In genomic region chr19:40466219-40467006, GRCh38 we compare ENCODE assay signal across 8 cellular contexts. TPM values are rescaled to one million over a fixed set of nuclear protein-coding genes. Genes with fewer than 3 reads are reported as not detected.
DNase-seq lines count a peak whose midpoint lies in the region; ATAC-seq, FAIRE-seq and TF ChIP-seq lines count a peak whose summit lies in the region.

TSS of gene SPTBN4 (plus strand) at chr19:40467001. CDS start at chr19:40472622, 5,621 bp downstream.

- H3K27me3 Mint-ChIP-seq in astrocyte (ENCODE audit: low read depth, unreplicated experiment): peaks cover 25% of the 10 kb centered on the region

- ATAC-seq in GM21737 (IDR thresholded peaks at IDR 0.05; ENCODE audit: unreplicated experiment): peak; percentile 24
- no peak for ATAC-seq in HG03135 (IDR thresholded peaks at IDR 0.05; ENCODE audit: unreplicated experiment)

- peaks cover 16% of the 10 kb centered on the region for H3K4me1 Mint-ChIP-seq in astrocyte (ENCODE audit: low read depth, unreplicated experiment)

- H3K36me3 Mint-ChIP-seq in astrocyte (ENCODE audit: low read depth, unreplicated experiment): no peaks in the 10 kb centered on the region

- no peak within 1 kb of the TSS for H3K27ac ChIP-seq in BLaER1 treated with 17β-estradiol and CSF1 and Interleukin-3, amounts not matched to agents 10 nM and 100 nM
- no peak within 1 kb of the TSS for H3K27ac ChIP-seq in astrocyte (ENCODE audit: low read depth, low read length)
- peak within 1 kb of the TSS; percentile 66 to 97 for H3K27ac ChIP-seq in kidney (ENCODE audit: low read depth in 2 of 2, low read length in 2 of 2)

- no peak within 1 kb of the TSS for H3K27ac Mint-ChIP-seq in astrocyte (ENCODE audit: unreplicated experiment)

- peak within 1 kb of the TSS in 10 of 11 experiments; percentile 29 to 60 (median 48); a peak in 14 of 22 replicates for H3K9ac ChIP-seq in BLaER1 treated with 17β-estradiol and CSF1 and Interleukin-3, amounts not matched to agents 10 nM and 100 nM
- H3K9ac ChIP-seq in astrocyte (ENCODE audit: low read length) (no peak within 1 kb of the TSS), kidney (ENCODE audit: low read length in 2 of 2) (peak within 1 kb of the TSS in 1 of 2 donors; percentile 85)

- peak within 1 kb of the TSS; percentile 65 for H2AFZ ChIP-seq in astrocyte (ENCODE audit: low read depth, low read length)

- FAIRE-seq in RCC 7860 (lab: Jason Lieb, UNC) (no peak), astrocyte (lab: Jason Lieb, UNC) (no peak), kidney (lab: Jason Lieb, UNC) (no peak)

- peaks cover 0 to 24% (median 0%) of the 10 kb centered on the region in 11 experiments; a peak in 5 of 22 replicates for H4K20me1 ChIP-seq in BLaER1 treated with 17β-estradiol and CSF1 and Interleukin-3, amounts not matched to agents 10 nM and 100 nM
- no peaks in the 10 kb centered on the region for H4K20me1 ChIP-seq in astrocyte (ENCODE audit: insufficient read depth, low read length)

- TF ChIP-seq CTCF in astrocyte (IDR thresholded peaks at IDR 0.05; ENCODE audit: insufficient read depth, low read depth, low read length): no peak
- TF ChIP-seq CTCF in kidney (IDR thresholded peaks at IDR 0.05; ENCODE audit: borderline replicate concordance, extremely low read depth, insufficient read depth): no peak

- peak within 1 kb of the TSS; percentile 77 to 92 (median 85) for H3K4me2 ChIP-seq in BLaER1 treated with 17β-estradiol and CSF1 and Interleukin-3, amounts not matched to agents 10 nM and 100 nM
- peak within 1 kb of the TSS; percentile 88 for H3K4me2 ChIP-seq in astrocyte (ENCODE audit: low read length)

- no peaks in the 10 kb centered on the region for H3K9me3 Mint-ChIP-seq in astrocyte (ENCODE audit: unreplicated experiment)

- DNase-seq in RCC 7860 (ENCODE audit: low spot score) (peak; percentile 64), astrocyte (ENCODE audit: low read depth) (no peak), kidney (peak; percentile 86), NCI-H2196 (lab: John Stamatoyannopoulos, UW; ENCODE audit: unreplicated experiment) (no peak)
- peak; percentile 46 to 67 for DNase-seq in stimulated activated CD4-positive, alpha-beta T cell treated with anti-CD3 and anti-CD28 coated beads, Interleukin-1b, Interleukin-23, amount 100 ng/mL, for 4 hours (ENCODE audit: low read depth in 2 of 2)

- H3K79me2 ChIP-seq in astrocyte (ENCODE audit: insufficient read depth, low read length): no peaks in the 10 kb centered on the region

- H3K27me3 ChIP-seq in BLaER1 treated with 17β-estradiol and CSF1 and Interleukin-3, amounts not matched to agents 10 nM and 100 nM: peaks cover 0 to 13% (median 6%) of the 10 kb centered on the region in 11 experiments; a peak in 8 of 22 replicates
- H3K27me3 ChIP-seq in astrocyte (ENCODE audit: insufficient read depth, low read length): peaks cover 5% of the 10 kb centered on the region

- intact Hi-C loops in kidney (cut with DNase I): no loop called here

- H3K36me3 ChIP-seq in BLaER1 treated with 17β-estradiol and CSF1 and Interleukin-3, amounts not matched to agents 10 nM and 100 nM: no peaks in the 10 kb centered on the region
- H3K36me3 ChIP-seq in astrocyte (ENCODE audit: insufficient read depth, low read length) (no peaks in the 10 kb centered on the region), kidney (ENCODE audit: control insufficient read depth in 1 of 2, insufficient read depth in 2 of 2, low read length in 2 of 2) (no peaks in the 10 kb centered on the region)

- H3K4me3 Mint-ChIP-seq in astrocyte (ENCODE audit: unreplicated experiment): peak within 1 kb of the TSS; percentile 91

- peaks cover 35 to 54% (median 45%) of the 10 kb centered on the region in 10 experiments for H3K4me1 ChIP-seq in BLaER1 treated with 17β-estradiol and CSF1 and Interleukin-3, amounts not matched to agents 10 nM and 100 nM
- peaks cover 23% of the 10 kb centered on the region for H3K4me1 ChIP-seq in astrocyte (ENCODE audit: insufficient read depth, low read length)
- peaks cover 19 to 20% of the 10 kb centered on the region in 2 donors for H3K4me1 ChIP-seq in kidney (ENCODE audit: control insufficient read depth in 1 of 2, insufficient read depth in 1 of 2, low read depth in 1 of 2, low read length in 2 of 2)

- no peaks in the 10 kb centered on the region for H3K9me3 ChIP-seq in BLaER1 treated with 17β-estradiol and CSF1 and Interleukin-3, amounts not matched to agents 10 nM and 100 nM (replicated peaks in 1 of 11)
- H3K9me3 ChIP-seq in astrocyte (ENCODE audit: insufficient read depth, low read depth, low read length) (no peaks in the 10 kb centered on the region), kidney (ENCODE audit: control insufficient read depth in 1 of 2, low read length in 2 of 2) (no peaks in the 10 kb centered on the region)

- H3K4me3 ChIP-seq in BLaER1 treated with 17β-estradiol and CSF1 and Interleukin-3, amounts not matched to agents 10 nM and 100 nM: peak within 1 kb of the TSS; percentile 42 to 83 (median 69)
- peak within 1 kb of the TSS; percentile 46 for H3K4me3 ChIP-seq in astrocyte (ENCODE audit: insufficient read depth, low read depth, low read length)
- peak within 1 kb of the TSS; percentile 83 to 98 for H3K4me3 ChIP-seq in kidney (ENCODE audit: low read length in 2 of 2)

RNA-seq across cellular contexts. Expression of gene SPTBN4, which starts in this region (rescaled TPM):
- 0.41 and 0.53 TPM in 2 replicates for total RNA-seq in astrocyte
- total RNA-seq in kidney: 0.82 TPM
- 4.6 TPM for polyA plus RNA-seq in kidney (ENCODE audit: insufficient read depth, low read depth, low replicate concordance)

Comparison
In these comparisons a context has a peak if more than half of its experiments do, and no peak if none do; other contexts are left out.
1. H3K27ac ChIP-seq: peak in kidney (2 of 2); none in BLaER1 treated with 17β-estradiol and CSF1 and Interleukin-3, amounts not matched to agents 10 nM and 100 nM (0 of 11) and astrocyte (single experiment).
2. DNase-seq: peak in RCC 7860 (single experiment), kidney (single experiment) and stimulated activated CD4-positive, alpha-beta T cell treated with anti-CD3 and anti-CD28 coated beads, Interleukin-1b, Interleukin-23, amount 100 ng/mL, for 4 hours (2 of 2); none in astrocyte (single experiment) and NCI-H2196 (single experiment).
3. Peak in every context shown above with its lines, with median percentiles within 50 percentile points of each other: H3K4me3 ChIP-seq.